10 cellular contexts compared by ENCODE assay signal in the genomic region with DNA sequence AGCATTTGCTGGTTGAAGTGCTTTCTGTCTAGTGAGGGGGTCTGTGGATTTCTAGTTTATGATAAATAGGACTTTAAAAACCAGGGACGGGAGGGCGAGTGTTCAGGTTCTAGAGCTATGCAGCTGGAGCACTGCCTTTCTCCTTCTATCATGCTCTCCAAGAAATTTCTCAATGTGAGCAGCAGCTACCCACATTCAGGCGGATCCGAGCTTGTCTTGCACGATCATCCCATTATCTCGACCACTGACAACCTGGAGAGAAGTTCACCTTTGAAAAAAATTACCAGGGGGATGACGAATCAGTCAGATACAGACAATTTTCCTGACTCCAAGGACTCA. TPM values are rescaled to one million over a fixed set of nuclear protein-coding genes. Genes with fewer than 3 reads are reported as not detected.
A peak's percentile ranks its signal among the peaks of the same experiment; 100 is the strongest.
DNase-seq lines count a peak whose midpoint lies in the region; ATAC-seq, FAIRE-seq and TF ChIP-seq lines count a peak whose summit lies in the region.
"Had no signal": no experiment of that assay in that cellular context is flagged by ENCODE, and none has a peak within 500 bp of the region (broad histone marks: within the 10 kb centered on the region; RNA-seq: fewer than 3 reads in every experiment).

A gene (plus strand): TSS at position 4 of the 339 bp plus-strand sequence. CDS start 114 bp downstream, at position 118.

- CTCF ChIA-PET in CD4-positive, alpha-beta T cell (lab: Charles Lee) = no interaction called here
- CTCF ChIA-PET in K562 (lab: Yijun Ruan, JAX; ENCODE audit: low intra/inter-chr PET ratio) = no interaction called here

- peak within 1 kb of the TSS; percentile 71 for H3K4me3 Mint-ChIP-seq in CD4-positive, alpha-beta T cell
- H3K4me3 Mint-ChIP-seq in H9 = peak within 1 kb of the TSS; percentile 55 to 78
- peak within 1 kb of the TSS; percentile 60 to 92 (median 76) for H3K4me3 Mint-ChIP-seq in naive thymus-derived CD8-positive, alpha-beta T cell

- peaks cover 77% of the 10 kb centered on the region for H3K27me3 Mint-ChIP-seq in CD4-positive, alpha-beta T cell
- peaks cover 94% of the 10 kb centered on the region for H3K27me3 Mint-ChIP-seq in H9 (ENCODE audit: low read depth)
- H3K27me3 Mint-ChIP-seq in naive thymus-derived CD8-positive, alpha-beta T cell = peaks cover 55 to 79% (median 67%) of the 10 kb centered on the region in 5 donors

- no peak within 1 kb of the TSS for H2BK12ac ChIP-seq in H9 (ENCODE audit: insufficient read length, low read depth, low read length)

- no peaks in the 10 kb centered on the region for H3K79me1 ChIP-seq in H9 (ENCODE audit: insufficient read depth, low read depth, low read length, poor library complexity, severe bottlenecking)

- no TSS peak for BruUV-seq in K562 (replicated peaks; lab: Mats Ljungman, UMichigan)

- no peak within 1 kb of the TSS for H2BK20ac ChIP-seq in H9 (ENCODE audit: low read depth, low read length, poor library complexity, severe bottlenecking)

- no peak within 1 kb of the TSS for H3K27ac ChIP-seq in CD4-positive, alpha-beta T cell (ENCODE audit: low read depth, low read length)
- no peak within 1 kb of the TSS for H3K27ac ChIP-seq in H9 (ENCODE audit: insufficient read length, low read depth, low read length)
- H3K27ac ChIP-seq in K562 (ENCODE audit: extremely low read depth, low read depth, low read length) = no peak within 1 kb of the TSS
- H3K27ac ChIP-seq in substantia nigra (ENCODE audit: low read depth, low read length, poor library complexity, severe bottlenecking) = no peak within 1 kb of the TSS

- TF ChIP-seq POLR2A in K562 (conservative IDR thresholded peaks at IDR 0.05) = no peak

- H2AK5ac ChIP-seq in H9 (ENCODE audit: insufficient read length, low read length) = no peak within 1 kb of the TSS

- no peak within 1 kb of the TSS for H3K9ac ChIP-seq in H9 (ENCODE audit: extremely low read depth, insufficient read length, low read length)
- H3K9ac ChIP-seq in K562 (ENCODE audit: insufficient read depth in 1 of 2, low read depth in 2 of 2, low read length in 2 of 2) = peak within 1 kb of the TSS in 1 of 2 experiments; percentile 54; a peak in 1 of 4 replicates

- TF ChIP-seq EP300 in K562 (IDR thresholded peaks at IDR 0.05; ENCODE audit: low read length) = no peak

- TF ChIP-seq CTCF in CD4-positive, alpha-beta T cell (IDR thresholded peaks at IDR 0.05) = no peak
- TF ChIP-seq CTCF in H9 (conservative IDR thresholded peaks at IDR 0.05) = no peak
- no peak for TF ChIP-seq CTCF in K562 (IDR thresholded peaks at IDR 0.05 in 2 of 3, conservative IDR thresholded peaks at IDR 0.05 in 1 of 3; ENCODE audit: insufficient read depth in 2 of 3, low read depth in 1 of 3, low read length in 3 of 3)

- H3K9me3 ChIP-seq in CD4-positive, alpha-beta T cell (ENCODE audit: control insufficient read depth, low read length) = no peaks in the 10 kb centered on the region
- H3K9me3 ChIP-seq in H9 (ENCODE audit: control insufficient read depth, low read depth, low read length) = no peaks in the 10 kb centered on the region
- H3K9me3 ChIP-seq in K562 (replicated peaks; ENCODE audit: control insufficient read depth, insufficient read depth, low read depth, low read length) = no peaks in the 10 kb centered on the region

- no peaks in the 10 kb centered on the region for H3K9me1 ChIP-seq in K562 (ENCODE audit: control insufficient read depth, insufficient read depth, low read length)

- H3K56ac ChIP-seq in H9 (ENCODE audit: insufficient read length, low read depth, low read length) = no peak within 1 kb of the TSS

- no peak within 1 kb of the TSS for H2BK5ac ChIP-seq in H9 (ENCODE audit: insufficient read length, low read length)

- peaks cover 11% of the 10 kb centered on the region for H3K23me2 ChIP-seq in H9 (ENCODE audit: insufficient read length, low read depth, low read length, poor library complexity, severe bottlenecking)

- no peak within 1 kb of the TSS for H3K4ac ChIP-seq in H9 (ENCODE audit: low read depth, low read length)

- FAIRE-seq in K562 (lab: Jason Lieb, UNC) (no peak), RCC 7860 (lab: Jason Lieb, UNC) (no peak)

- H3K36me3 ChIP-seq in K562 (ENCODE audit: control insufficient read depth, insufficient read depth, low read length) = peaks cover 7% of the 10 kb centered on the region; the same call in 2 of the 3 replicates

- no peak for DNase-seq in CD4-positive, alpha-beta T cell
- DNase-seq in H9 (no peak), K562 (ENCODE audit: extremely low read depth in 1 of 4, low spot score in 3 of 4) (no peak), HPDE6-E6E7 (ENCODE audit: extremely low spot score) (no peak), RCC 7860 (ENCODE audit: low spot score) (no peak), substantia nigra (lab: John Stamatoyannopoulos, UW) (no peak)
- DNase-seq in naive thymus-derived CD8-positive, alpha-beta T cell = no peak
- DNase-seq in stimulated activated CD4-positive, alpha-beta T cell treated with anti-CD3 and anti-CD28 coated beads, Interleukin-4, amount 100 ng/mL, for 1 hour = no peak
- DNase-seq: activated CD4-positive, CD25-positive, alpha-beta regulatory T cell had no signal

- no peaks in the 10 kb centered on the region for H4K20me1 ChIP-seq in H9 (ENCODE audit: control insufficient read depth, insufficient read depth, insufficient read length)
- no peaks in the 10 kb centered on the region for H4K20me1 ChIP-seq in K562 (replicated peaks; ENCODE audit: control insufficient read depth, insufficient read depth, low read length)

- H4K8ac ChIP-seq in H9 (replicated peaks; ENCODE audit: insufficient read length, low read depth, low read length) = no peak within 1 kb of the TSS

- no peak for ATAC-seq in CD4-positive, alpha-beta T cell (ENCODE audit: poor library complexity)
- no peak for ATAC-seq in K562
- ATAC-seq in naive thymus-derived CD8-positive, alpha-beta T cell = no peak

- no peak within 1 kb of the TSS for H2BK120ac ChIP-seq in H9 (ENCODE audit: low read depth, low read length, poor library complexity, severe bottlenecking)

- H3K4me3 ChIP-seq in K562 = no peak within 1 kb of the TSS

- H4K91ac ChIP-seq in H9 (ENCODE audit: insufficient read length, low read depth, low read length) = no peak within 1 kb of the TSS

- H3K27ac Mint-ChIP-seq in CD4-positive, alpha-beta T cell = no peak within 1 kb of the TSS
- H3K27ac Mint-ChIP-seq in H9 = no peak within 1 kb of the TSS
- peak within 1 kb of the TSS in 2 of 10 donors; percentile 9 to 70 for H3K27ac Mint-ChIP-seq in naive thymus-derived CD8-positive, alpha-beta T cell

- H4K5ac ChIP-seq in H9 (ENCODE audit: insufficient read length, low read depth, low read length) = no peak within 1 kb of the TSS

- TF ChIP-seq RAD21 in K562 (CRISPR knock-in tag; conservative IDR thresholded peaks at IDR 0.05 in 1 of 2, IDR thresholded peaks at IDR 0.05 in 1 of 2) = no peak

- POLR2A ChIA-PET in CD4-positive, alpha-beta T cell (lab: Charles Lee) = interaction anchor here (1.5 kb wide), 1 partner anchor 9 kb away, joined by 6 read pairs; no protein-coding TSS in a partner anchor
- POLR2A ChIA-PET in K562 (lab: Yijun Ruan, JAX) = interaction anchor here (0.6 kb wide), 1 partner anchor 87 kb away, joined by 3 read pairs; no protein-coding TSS in a partner anchor
- POLR2A ChIA-PET in naive thymus-derived CD8-positive, alpha-beta T cell (lab: Charles Lee) = no interaction called here

- no peak within 1 kb of the TSS for H3K23ac ChIP-seq in H9 (ENCODE audit: insufficient read length, low read depth, low read length)

- H2AFZ ChIP-seq in H9 (ENCODE audit: low read length) (no peak within 1 kb of the TSS), K562 (ENCODE audit: low read depth, low read length) (0 out of 2 replicates have a peak within 1 kb of the TSS, but pooled peaks have one; percentile 76)

- H3K18ac ChIP-seq in H9 (ENCODE audit: insufficient read length, low read depth, low read length) = no peak within 1 kb of the TSS

- H3K4me1 ChIP-seq in H9 (ENCODE audit: insufficient read depth, low read length) = peaks cover 5% of the 10 kb centered on the region; the same call in 1 of the 2 replicates
- peaks cover 8 to 28% of the 10 kb centered on the region in 2 experiments; a peak in 4 of 5 replicates for H3K4me1 ChIP-seq in K562 (replicated peaks in 1 of 2; ENCODE audit: control insufficient read depth in 2 of 2, insufficient read depth in 2 of 2, low read length in 2 of 2)

- H3K4me1 Mint-ChIP-seq in CD4-positive, alpha-beta T cell (ENCODE audit: low read depth) = peaks cover 52% of the 10 kb centered on the region
- peaks cover 46 to 62% of the 10 kb centered on the region in 2 experiments for H3K4me1 Mint-ChIP-seq in H9
- H3K4me1 Mint-ChIP-seq in naive thymus-derived CD8-positive, alpha-beta T cell = peaks cover 31 to 59% (median 46%) of the 10 kb centered on the region in 4 donors

- H3K4me2 ChIP-seq in H9 (ENCODE audit: insufficient read depth, insufficient read length, low read length) (peak within 1 kb of the TSS; percentile 89), K562 (ENCODE audit: insufficient read depth, low read length) (peak within 1 kb of the TSS; percentile 69; the same call in 1 of the 2 replicates)

- H3K36me3 Mint-ChIP-seq in CD4-positive, alpha-beta T cell (ENCODE audit: low read depth) = peaks cover 5% of the 10 kb centered on the region
- peaks cover 2 to 6% (median 2%) of the 10 kb centered on the region in 3 experiments; a peak in 2 of 7 replicates for H3K36me3 Mint-ChIP-seq in H9 (ENCODE audit: insufficient read depth in 1 of 3, low read depth in 3 of 3)
- peaks cover 3 to 10% (median 9%) of the 10 kb centered on the region in 3 donors for H3K36me3 Mint-ChIP-seq in naive thymus-derived CD8-positive, alpha-beta T cell

- no peaks in the 10 kb centered on the region for H3K9me3 Mint-ChIP-seq in CD4-positive, alpha-beta T cell
- peaks cover 3 to 4% of the 10 kb centered on the region in 2 experiments; a peak in 2 of 5 replicates for H3K9me3 Mint-ChIP-seq in H9
- H3K9me3 Mint-ChIP-seq in naive thymus-derived CD8-positive, alpha-beta T cell = peaks cover 0 to 4% (median 0%) of the 10 kb centered on the region in 9 donors

- intact Hi-C loops in CD4-positive, alpha-beta T cell (cut with DNase I, micrococcal nuclease) = loop anchor here in 1 of 2 experiments (5.0 kb wide), 1 partner anchor 279 kb away; no protein-coding TSS in a partner anchor
- intact Hi-C loops in K562 (cut with micrococcal nuclease) = loop anchor here (5.0 kb wide), 1 partner anchor 109 kb away; a partner anchor contains a TSS

- no peak within 1 kb of the TSS for H2BK15ac ChIP-seq in H9 (ENCODE audit: low read depth, low read length)

- WGBS in H9 (ENCODE audit: extremely low coverage, insufficient read length, low lambda C conversion rate) = no CpG with 5 or more reads among the region's 7 CpGs
- WGBS in K562 (ENCODE audit: insufficient coverage, low coverage, missing lambda C conversion rate) = 4% methylated on average over 7 of the region's 7 CpGs

- no peaks in the 10 kb centered on the region for H3K79me2 ChIP-seq in H9 (ENCODE audit: insufficient read depth, low read length)
- H3K79me2 ChIP-seq in K562 (ENCODE audit: control insufficient read depth, insufficient read depth, low read length) = no peaks in the 10 kb centered on the region

- H3K14ac ChIP-seq in H9 (ENCODE audit: insufficient read depth, low read length) = no peak within 1 kb of the TSS

- in situ Hi-C loops in K562 (cut with MboI) = no loop called here

- no peak within 1 kb of the TSS for H3T11ph ChIP-seq in H9 (ENCODE audit: low read length)

- peaks cover 76% of the 10 kb centered on the region for H3K27me3 ChIP-seq in CD4-positive, alpha-beta T cell (ENCODE audit: control insufficient read depth, insufficient read depth, low read length)
- H3K27me3 ChIP-seq in H9 (ENCODE audit: insufficient read depth, low read length) (peaks cover 70% of the 10 kb centered on the region), K562 (ENCODE audit: control insufficient read depth in 2 of 2, insufficient read depth in 2 of 2, low read length in 2 of 2) (peaks cover 55 to 59% of the 10 kb centered on the region in 2 experiments)

RNA-seq across cellular contexts. Expression of the gene that starts here (rescaled TPM):
- not detected for total RNA-seq in CD4-positive, alpha-beta T cell
- 0.24 TPM in 1 of 2 replicates, not detected in the other for total RNA-seq in H9 (2021)
- total RNA-seq in K562 (2011; cell fraction: chromatin; rRNA removed; ENCODE audit: low replicate concordance) = 0.09 TPM in 1 of 2 replicates, not detected in the other
- not detected in 2 replicates for total RNA-seq in K562 (2011; cell fraction: nucleolus; rRNA removed)
- total RNA-seq in K562 (2011; cell fraction: nucleoplasm; rRNA removed) = 0.23 TPM in 1 of 2 replicates, not detected in the other
- total RNA-seq in K562 (2014; rRNA removed) = 0.04 and 0.09 TPM in 2 replicates
- not detected in 2 replicates for total RNA-seq in K562 (2014; rRNA removed; fragmentation: Illumina TruSeq; extraction: Trizol)
- total RNA-seq in K562 (2015; rRNA removed; fragmentation: Illumina TruSeq; extraction: Trizol) = 0.04 TPM in 1 of 2 replicates, not detected in the other
- total RNA-seq in K562 (2021) = not detected in 2 replicates
- 0.01 TPM in 1 of 2 replicates, not detected in the other for polyA plus RNA-seq in K562 (2011; rRNA removed)
- polyA plus RNA-seq in K562 (2011; cell fraction: cytosol; rRNA removed) = not detected in 2 replicates
- 0.04 TPM in 2 replicates for polyA plus RNA-seq in K562 (2011; cell fraction: nucleus; rRNA removed)
- 0.03 TPM in 1 of 2 replicates, not detected in the other for polyA plus RNA-seq in K562 (2012)
- polyA plus RNA-seq in K562 (2014; fragmentation: Illumina TruSeq; extraction: Trizol) = 0.01 TPM in 1 of 2 replicates, not detected in the other
- polyA plus RNA-seq in K562 (2014; fragmentation: Nextera tagmentation; extraction: Ambion mirVana) = not detected
- 0.01 TPM in 1 of 2 replicates, not detected in the other for polyA plus RNA-seq in K562 (2014; rRNA removed)
- 0.04 TPM in 1 of 2 replicates, not detected in the other for polyA minus RNA-seq in K562 (2011; rRNA and poly(A)+ RNA removed)
- polyA minus RNA-seq in K562 (2011; cell fraction: cytosol; rRNA and poly(A)+ RNA removed) = not detected in 2 replicates
- under 0.01 and 0.11 TPM in 2 replicates for polyA minus RNA-seq in K562 (2011; cell fraction: nucleus; rRNA and poly(A)+ RNA removed)
- not detected for total RNA-seq in naive thymus-derived CD8-positive, alpha-beta T cell
- polyA plus RNA-seq in naive thymus-derived CD8-positive, alpha-beta T cell = not detected
- total RNA-seq: HT1080 had no signal
